Comparison of ENCODE assay signal across 13 cellular contexts in the genomic region with DNA sequence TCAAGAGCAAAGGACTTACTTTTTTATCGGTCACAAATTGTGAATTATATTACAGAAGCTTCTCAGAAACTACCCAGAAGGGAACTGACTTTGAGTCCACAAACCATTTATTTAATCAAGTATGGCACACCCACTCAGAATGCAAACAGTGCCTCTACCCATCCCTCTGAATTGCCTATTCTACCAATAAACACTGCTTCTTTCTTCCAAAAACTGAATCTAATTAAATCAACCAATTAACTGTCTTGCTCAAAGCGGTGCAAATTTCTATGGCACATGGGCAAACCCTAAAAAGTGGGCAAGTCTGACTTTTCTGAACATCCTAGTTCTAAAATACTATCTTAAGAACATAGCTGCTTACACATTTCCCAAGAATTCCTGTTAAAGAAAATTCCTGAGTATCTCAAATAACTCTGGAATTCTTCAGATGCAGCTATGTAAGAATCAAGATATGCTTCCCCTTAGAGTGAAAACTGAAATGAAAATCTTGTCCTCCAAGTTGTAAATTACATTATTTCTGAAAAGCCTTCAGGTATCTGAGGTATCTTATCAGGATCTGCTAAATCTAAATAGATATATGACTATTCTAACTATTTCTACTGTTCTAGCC. TPM values are rescaled to one million over a fixed set of nuclear protein-coding genes. Genes with fewer than 3 reads are reported as not detected.
DNase-seq lines count a peak whose midpoint lies in the region; ATAC-seq, FAIRE-seq and TF ChIP-seq lines count a peak whose summit lies in the region.
"Had no signal": no experiment of that assay in that cellular context is flagged by ENCODE, and none has a peak within 500 bp of the region (broad histone marks: within the 10 kb centered on the region; RNA-seq: fewer than 3 reads in every experiment).

No MANE protein-coding gene starts in this region.

- POLR2A ChIA-PET in AG04449 (lab: Yijun Ruan, JAX) (interaction anchor here (0.7 to 1.5 kb wide), 4 partner anchors 27 to 1933 kb away, joined by 3 to 5 read pairs (median 4); no protein-coding TSS in a partner anchor), GM12878 (lab: Charles Lee) (interaction anchor here (0.6 to 1.1 kb wide), 5 partner anchors 9 to 416 kb away, joined by 3 to 8 read pairs (median 3); no protein-coding TSS in a partner anchor)

- DNase-seq in AG04449 (ENCODE audit: low read depth, low spot score), result peak; percentile 19
- no peak for DNase-seq in GM12878 (ENCODE audit: low read depth, low spot score)
- peak; percentile 63 for DNase-seq in kidney tubule cell (ENCODE audit: low spot score)
- DNase-seq in NCI-H524 treated with DMSO at 0.1 percent for 48 hours (lab: John Stamatoyannopoulos, UW), result no peak
- DNase-seq in activated CD8-positive, alpha-beta memory T cell treated with anti-CD3 and anti-CD28 coated beads, Interleukin-2, amount 10 ng/mL, durations not matched to agents 7 days and 5 days, result no peak
- DNase-seq: activated CD8-positive, alpha-beta T cell treated with anti-CD3 and anti-CD28 coated beads, Interleukin-2, amount 10 ng/mL, durations not matched to agents 7 days and 5 days; AML-193; NK-92 treated with Interleukin-12 subunit alpha and Interleukin-12 subunit beta, amount 100 ng/mL, for 24 hours; upper lobe of left lung had no signal

- SMC1A ChIA-PET in GM12878 (lab: Charles Lee; ENCODE audit: uncharacterized antibody, unreplicated experiment), result interaction anchor here (0.6 to 3.4 kb wide), 13 partner anchors 10 to 234 kb away, joined by 3 to 11 read pairs (median 4); a partner anchor contains a TSS

- no peak for TF ChIP-seq POLR2A in GM12878 (IDR thresholded peaks at IDR 0.05; ENCODE audit: low read depth, low read length)

- H3K27me3 ChIP-seq in GM12878 (replicated peaks in 1 of 2; ENCODE audit: control insufficient read depth in 2 of 2, insufficient read depth in 2 of 2, low read length in 1 of 2), result no peaks in the 10 kb centered on the region
- H3K27me3 ChIP-seq: upper lobe of left lung had no signal

- H3K9me3 Mint-ChIP-seq in IgD-negative memory B cell, result no peaks in the 10 kb centered on the region
- H3K9me3 Mint-ChIP-seq in activated CD8-positive, alpha-beta memory T cell treated with anti-CD3 and anti-CD28 coated beads, Interleukin-2, amount 10 ng/mL, durations not matched to agents 7 days and 5 days (ENCODE audit: low read depth), result no peaks in the 10 kb centered on the region
- H3K9me3 Mint-ChIP-seq: activated naive CD4-positive, alpha-beta T cell treated with anti-CD3 and anti-CD28 coated beads, Interleukin-2, amount 50 U/mL, for 72 hours had no signal

- intact Hi-C loops in GM12878 (cut with micrococcal nuclease; ENCODE audit: unreplicated experiment), result loop anchor here (10.0 kb wide), 1 partner anchor 93 kb away; a partner anchor contains a TSS

- H4K20me1 ChIP-seq in GM12878 (ENCODE audit: control insufficient read depth, insufficient read depth), result no peaks in the 10 kb centered on the region

- in situ Hi-C loops in GM12878 (cut with MboI), result no loop called here

- peaks cover 10% of the 10 kb centered on the region for H3K4me1 ChIP-seq in GM12878 (ENCODE audit: control insufficient read depth, insufficient read depth, low read length)

- H3K4me1 Mint-ChIP-seq in IgD-negative memory B cell, result peaks cover 40 to 59% (median 43%) of the 10 kb centered on the region in 3 donors
- H3K4me1 Mint-ChIP-seq in activated CD8-positive, alpha-beta memory T cell treated with anti-CD3 and anti-CD28 coated beads, Interleukin-2, amount 10 ng/mL, durations not matched to agents 7 days and 5 days, result peaks cover 63% of the 10 kb centered on the region

- peak overlapping the region; percentile 32; the same call in 1 of the 2 replicates for H3K4me2 ChIP-seq in GM12878 (ENCODE audit: control insufficient read depth, insufficient read depth)

- RAD21 ChIA-PET in GM12878 (lab: Charles Lee; ENCODE audit: unreplicated experiment), result interaction anchor here (0.6 to 1.2 kb wide), 5 partner anchors 9 to 511 kb away, joined by 3 to 4 read pairs (median 3); no protein-coding TSS in a partner anchor

- 100% methylated on average over 2 of the region's 2 CpGs for WGBS in GM12878 (ENCODE audit: insufficient coverage, insufficient replicate concordance, low lambda C conversion rate, missing lambda C conversion rate)

- no peak for ATAC-seq in GM12878
- no peak for ATAC-seq in esophagus mucosa
- ATAC-seq in activated CD8-positive, alpha-beta memory T cell treated with anti-CD3 and anti-CD28 coated beads, Interleukin-2, amount 10 ng/mL, durations not matched to agents 7 days and 5 days, result no peak
- no peak for ATAC-seq in GM18519 (IDR thresholded peaks at IDR 0.05; ENCODE audit: low FRiP score, unreplicated experiment)
- ATAC-seq: activated CD8-positive, alpha-beta T cell treated with anti-CD3 and anti-CD28 coated beads, Interleukin-2, amount 10 ng/mL, durations not matched to agents 7 days and 5 days; activated naive CD4-positive, alpha-beta T cell treated with anti-CD3 and anti-CD28 coated beads, Interleukin-2, amount 50 U/mL, for 72 hours had no signal

- H3K27ac Mint-ChIP-seq in IgD-negative memory B cell, result peak overlapping the region in 2 of 3 donors; percentile 16 to 91
- no peak overlapping the region for H3K27ac Mint-ChIP-seq in activated CD8-positive, alpha-beta memory T cell treated with anti-CD3 and anti-CD28 coated beads, Interleukin-2, amount 10 ng/mL, durations not matched to agents 7 days and 5 days
- H3K27ac Mint-ChIP-seq: activated CD8-positive, alpha-beta T cell treated with anti-CD3 and anti-CD28 coated beads, Interleukin-2, amount 10 ng/mL, durations not matched to agents 7 days and 5 days had no signal

- H3K9me3 ChIP-seq in GM12878 (replicated peaks; ENCODE audit: control insufficient read depth, insufficient read depth, low read length), result no peaks in the 10 kb centered on the region
- H3K9me3 ChIP-seq: upper lobe of left lung had no signal

- H3K27me3 Mint-ChIP-seq in IgD-negative memory B cell, result no peaks in the 10 kb centered on the region
- H3K27me3 Mint-ChIP-seq in activated CD8-positive, alpha-beta memory T cell treated with anti-CD3 and anti-CD28 coated beads, Interleukin-2, amount 10 ng/mL, durations not matched to agents 7 days and 5 days, result no peaks in the 10 kb centered on the region

- no peak overlapping the region for H2AFZ ChIP-seq in GM12878 (ENCODE audit: control insufficient read depth, low read depth, low read length)

- H3K4me3 Mint-ChIP-seq in IgD-negative memory B cell, result peak overlapping the region in 3 of 4 donors; percentile 17 to 84 (median 27)
- no peak overlapping the region for H3K4me3 Mint-ChIP-seq in activated CD8-positive, alpha-beta memory T cell treated with anti-CD3 and anti-CD28 coated beads, Interleukin-2, amount 10 ng/mL, durations not matched to agents 7 days and 5 days
- H3K4me3 Mint-ChIP-seq: activated CD8-positive, alpha-beta T cell treated with anti-CD3 and anti-CD28 coated beads, Interleukin-2, amount 10 ng/mL, durations not matched to agents 7 days and 5 days had no signal

- no peak for FAIRE-seq in GM12878 (lab: Jason Lieb, UNC)

- H3K4me3 ChIP-seq in AG04449 (ENCODE audit: low read depth, low read length), result no peak overlapping the region
- peak overlapping the region; percentile 5; the same call in 1 of the 2 replicates for H3K4me3 ChIP-seq in GM12878
- H3K4me3 ChIP-seq: upper lobe of left lung had no signal

- no peak overlapping the region for H3K27ac ChIP-seq in GM12878 (ENCODE audit: control insufficient read depth, insufficient read depth)
- H3K27ac ChIP-seq: upper lobe of left lung had no signal

- TF ChIP-seq CTCF in AG04449 (IDR thresholded peaks at IDR 0.05; ENCODE audit: insufficient read depth, low read length, missing control alignments) (no peak), GM12878 (IDR thresholded peaks at IDR 0.05 in 2 of 3, conservative IDR thresholded peaks at IDR 0.05 in 1 of 3; ENCODE audit: control insufficient read depth in 2 of 3, extremely low read depth in 1 of 3, insufficient read depth in 1 of 3, low read depth in 3 of 3, low read length in 3 of 3) (no peak)

- no TSS peak for BruUV-seq in GM12878 (replicated peaks; lab: Mats Ljungman, UMichigan)

- H3K9ac ChIP-seq in GM12878 (ENCODE audit: control insufficient read depth, insufficient read depth, low read length), result no peak overlapping the region

- H3K79me2 ChIP-seq in GM12878 (ENCODE audit: control insufficient read depth, insufficient read depth, low read length), result peaks cover 59% of the 10 kb centered on the region

- H3K36me3 Mint-ChIP-seq in IgD-negative memory B cell, result peaks cover 2% of the 10 kb centered on the region
- peaks cover 13% of the 10 kb centered on the region for H3K36me3 Mint-ChIP-seq in activated CD8-positive, alpha-beta memory T cell treated with anti-CD3 and anti-CD28 coated beads, Interleukin-2, amount 10 ng/mL, durations not matched to agents 7 days and 5 days

- no peak for TF ChIP-seq RAD21 in GM12878 (IDR thresholded peaks at IDR 0.05; ENCODE audit: insufficient read depth, low read depth, low read length)

- H3K36me3 ChIP-seq in GM12878 (ENCODE audit: control insufficient read depth in 2 of 2, insufficient read depth in 2 of 2, low read length in 1 of 2), result no peaks in the 10 kb centered on the region
- H3K36me3 ChIP-seq: upper lobe of left lung had no signal

- CTCF ChIA-PET in AG04449 (lab: Yijun Ruan, JAX) (interaction anchor here (1.1 to 2.3 kb wide), 3 partner anchors 9 to 153 kb away, joined by 4 to 9 read pairs (median 6); no protein-coding TSS in a partner anchor), GM12878 (lab: Yijun Ruan, JAX) (interaction anchor here (1.0 to 1.4 kb wide), 4 partner anchors 10 to 153 kb away, joined by 3 to 4 read pairs (median 4); no protein-coding TSS in a partner anchor)
- CTCF ChIA-PET in activated CD8-positive, alpha-beta memory T cell treated with anti-CD3 and anti-CD28 coated beads, Interleukin-2, amount 10 ng/mL, durations not matched to agents 7 days and 5 days (lab: Charles Lee), result interaction anchor here (0.7 to 1.1 kb wide), 3 partner anchors 34 to 60 kb away, joined by 3 to 4 read pairs (median 3); no protein-coding TSS in a partner anchor

- no peak for TF ChIP-seq EP300 in GM12878 (IDR thresholded peaks at IDR 0.05; ENCODE audit: borderline replicate concordance in 1 of 2, control insufficient read depth in 1 of 2, low read depth in 2 of 2, low read length in 2 of 2)

RNA-seq across cellular contexts. Expression of a gene that starts 4.3 kb away (rescaled TPM):
- polyA plus RNA-seq in IgD-negative memory B cell (20.3 TPM), GM12878 (2011; rRNA removed) (25.2 and 32.5 TPM in 2 replicates), GM12878 (2014; fragmentation: Illumina TruSeq; extraction: Trizol) (18.8 and 25.0 TPM in 2 replicates), GM12878 (2014; fragmentation: Nextera tagmentation; extraction: Ambion mirVana) (1 to 10 TPM; 6.9 to 7.3 TPM), GM12878 (2014; rRNA removed) (11.3 and 14.1 TPM in 2 replicates), GM12878 (2016; fragmentation: Nextera tagmentation; extraction: Ambion mirVana) (10 to 100 TPM; 20.7 to 26.2 TPM)
- 55.2 and 61.5 TPM in 2 replicates for total RNA-seq in GM12878 (2013; cell fraction: nucleolus; rRNA removed)
- total RNA-seq in GM12878 (2014; rRNA removed) (17.6 and 21.7 TPM in 2 replicates), GM12878 (2014; rRNA removed; fragmentation: Illumina TruSeq; extraction: Trizol) (25.2 and 25.3 TPM in 2 replicates), GM12878 (2021) (32.5 and 35.1 TPM in 2 replicates), esophagus mucosa (40.1 TPM)
- polyA plus RNA-seq in GM12878 (2011; ENCODE audit: low read depth), result 9.4 TPM
- polyA plus RNA-seq in GM12878 (2011; cell fraction: cytosol; rRNA removed), result 10.5 and 13.0 TPM in 2 replicates
- 8.0 and 8.3 TPM in 2 replicates for polyA plus RNA-seq in GM12878 (2011; cell fraction: nucleus; rRNA removed)
- 8.6 and 9.5 TPM in 2 replicates for polyA plus RNA-seq in GM12878 (2012)
- 19.3 and 33.5 TPM in 2 replicates for polyA minus RNA-seq in GM12878 (2011; rRNA and poly(A)+ RNA removed)
- 6.0 and 9.6 TPM in 2 replicates for polyA minus RNA-seq in GM12878 (2011; cell fraction: cytosol; rRNA and poly(A)+ RNA removed)
- 4.0 and 9.5 TPM in 2 replicates for polyA minus RNA-seq in GM12878 (2011; cell fraction: nucleus; rRNA and poly(A)+ RNA removed)
- total RNA-seq in activated CD8-positive, alpha-beta memory T cell treated with anti-CD3 and anti-CD28 coated beads, Interleukin-2, amount 10 ng/mL, durations not matched to agents 7 days and 5 days, result 10 to 100 TPM; 34.5 to 43.3 TPM

Comparison
In these comparisons a context has a peak if more than half of its experiments do, and no peak if none do; other contexts are left out.
1. DNase-seq: peak in AG04449 (single experiment) and kidney tubule cell (single experiment); none in GM12878 (single experiment), NCI-H524 treated with DMSO at 0.1 percent for 48 hours (single experiment) and activated CD8-positive, alpha-beta memory T cell treated with anti-CD3 and anti-CD28 coated beads, Interleukin-2, amount 10 ng/mL, durations not matched to agents 7 days and 5 days (single experiment).